Comparison of ENCODE assay signal across 17 cellular contexts in genomic region chr9:91741529-91741928, GRCh38.
DNase-seq lines count a peak whose midpoint lies in the region; ATAC-seq and TF ChIP-seq lines count a peak whose summit lies in the region.
"Had no signal": no experiment of that assay in that cellular context is flagged by ENCODE, and none has a peak within 500 bp of the region (broad histone marks: within the 10 kb centered on the region; RNA-seq: fewer than 3 reads in every experiment).

No MANE protein-coding gene starts in this region.

- no peaks in the 10 kb centered on the region for H3K9me3 ChIP-seq in Panc1 (ENCODE audit: control insufficient read depth, insufficient read depth, low read depth, low read length)
- H3K9me3 ChIP-seq in HAP-1 = no peaks in the 10 kb centered on the region

- DNase-seq in AG20443 (ENCODE audit: low spot score) (peak; percentile 79), Panc1 (ENCODE audit: low read depth, low spot score) (no peak), epithelial cell of prostate (ENCODE audit: low read depth, low spot score) (peak; percentile 29), omental fat pad (ENCODE audit: low spot score) (no peak), D341Med (ENCODE audit: low spot score) (no peak), HAP-1 (ENCODE audit: low spot score in 2 of 2) (no peak)
- no peak for DNase-seq in activated T-cell treated with anti-CD3 and anti-CD28 coated beads, Interleukin-2, amount 50 U/mL, for 24 hours
- DNase-seq: activated CD8-positive, alpha-beta memory T cell treated with anti-CD3 and anti-CD28 coated beads, Interleukin-2, amount 10 ng/mL, durations not matched to agents 7 days and 5 days; activated naive CD4-positive, alpha-beta T cell treated with anti-CD3 and anti-CD28 coated beads, Interleukin-2, amount 50 U/mL, for 16 hours; cerebellar nuclear complex; DMS53; mesendoderm; NCI-H2171 treated with DMSO at 0.1 percent for 48 hours; nucleus accumbens had no signal

- H3K36me3 ChIP-seq in Panc1 (ENCODE audit: control insufficient read depth, insufficient read depth, low read length) (no peaks in the 10 kb centered on the region), HAP-1 (replicated peaks) (no peaks in the 10 kb centered on the region)

- ATAC-seq in Panc1 = peak; percentile 68; the same call in 1 of the 2 replicates
- ATAC-seq in omental fat pad (ENCODE audit: low FRiP score) = peak; percentile 70
- ATAC-seq in GM21381 (IDR thresholded peaks at IDR 0.05; ENCODE audit: unreplicated experiment) = no peak
- ATAC-seq: activated CD8-positive, alpha-beta memory T cell treated with anti-CD3 and anti-CD28 coated beads, Interleukin-2, amount 10 ng/mL, durations not matched to agents 7 days and 5 days had no signal

- no TSS peak for BruUV-seq in Panc1 (replicated peaks; lab: Mats Ljungman, UMichigan)

- no peak overlapping the region for H3K27ac Mint-ChIP-seq in activated T-cell treated with anti-CD3 and anti-CD28 coated beads, Interleukin-2, amount 50 U/mL, for 24 hours
- H3K27ac Mint-ChIP-seq: activated CD8-positive, alpha-beta memory T cell treated with anti-CD3 and anti-CD28 coated beads, Interleukin-2, amount 10 ng/mL, durations not matched to agents 7 days and 5 days had no signal

- H3K36me3 Mint-ChIP-seq in activated T-cell treated with anti-CD3 and anti-CD28 coated beads, Interleukin-2, amount 50 U/mL, for 24 hours (ENCODE audit: low read depth) = no peaks in the 10 kb centered on the region
- H3K36me3 Mint-ChIP-seq: activated CD8-positive, alpha-beta memory T cell treated with anti-CD3 and anti-CD28 coated beads, Interleukin-2, amount 10 ng/mL, durations not matched to agents 7 days and 5 days had no signal

- in situ Hi-C loops in Panc1 (cut with HindIII; ENCODE audit: low pct_unique_long_range_greater_than_20kb, low sequenced_read_pairs) = no loop called here
- in situ Hi-C loops in HAP-1 (cut with MboI; ENCODE audit: low sequenced_read_pairs) = no loop called here

- H3K27me3 Mint-ChIP-seq in activated T-cell treated with anti-CD3 and anti-CD28 coated beads, Interleukin-2, amount 50 U/mL, for 24 hours = peaks cover 15% of the 10 kb centered on the region

- no peaks in the 10 kb centered on the region for H3K4me1 ChIP-seq in Panc1 (ENCODE audit: control insufficient read depth, insufficient read depth, low read length)
- H3K4me1 ChIP-seq in HAP-1 = no peaks in the 10 kb centered on the region

- H3K4me3 Mint-ChIP-seq in activated T-cell treated with anti-CD3 and anti-CD28 coated beads, Interleukin-2, amount 50 U/mL, for 24 hours = no peak overlapping the region
- H3K4me3 Mint-ChIP-seq: activated CD8-positive, alpha-beta memory T cell treated with anti-CD3 and anti-CD28 coated beads, Interleukin-2, amount 10 ng/mL, durations not matched to agents 7 days and 5 days had no signal

- H3K27me3 ChIP-seq in Panc1 (ENCODE audit: control insufficient read depth, insufficient read depth, low read length) = no peaks in the 10 kb centered on the region
- H3K27me3 ChIP-seq in HAP-1 (ENCODE audit: low read depth) = no peaks in the 10 kb centered on the region

- intact Hi-C loops in Panc1 (cut with micrococcal nuclease; ENCODE audit: unreplicated experiment) = no loop called here

- no peaks in the 10 kb centered on the region for H3K9me3 Mint-ChIP-seq in activated T-cell treated with anti-CD3 and anti-CD28 coated beads, Interleukin-2, amount 50 U/mL, for 24 hours

- CTCF ChIA-PET in Panc1 (lab: Charles Lee) = no interaction called here

- H3K27ac ChIP-seq in Panc1 (ENCODE audit: low read length) (no peak overlapping the region), epithelial cell of prostate (no peak overlapping the region)
- H3K27ac ChIP-seq: SK-N-MC, VCaP had no signal

- H3K4me3 ChIP-seq in Panc1 (ENCODE audit: low read depth in 2 of 2, low read length in 2 of 2) (no peak overlapping the region), HAP-1 (no peak overlapping the region)
- H3K4me3 ChIP-seq: SK-N-MC had no signal

- POLR2A ChIA-PET in Panc1 (lab: Charles Lee) = no interaction called here

- TF ChIP-seq CTCF in Panc1 (IDR thresholded peaks at IDR 0.05) (no peak), omental fat pad (IDR thresholded peaks at IDR 0.05) (no peak)

- H3K4me1 Mint-ChIP-seq in activated T-cell treated with anti-CD3 and anti-CD28 coated beads, Interleukin-2, amount 50 U/mL, for 24 hours (ENCODE audit: low read depth) = no peaks in the 10 kb centered on the region
- H3K4me1 Mint-ChIP-seq: activated CD8-positive, alpha-beta memory T cell treated with anti-CD3 and anti-CD28 coated beads, Interleukin-2, amount 10 ng/mL, durations not matched to agents 7 days and 5 days had no signal

Comparison
In these comparisons a context has a peak if more than half of its experiments do, and no peak if none do; other contexts are left out.
1. DNase-seq: peak in AG20443 (single experiment) and epithelial cell of prostate (single experiment); none in Panc1 (single experiment), omental fat pad (single experiment), activated T-cell treated with anti-CD3 and anti-CD28 coated beads, Interleukin-2, amount 50 U/mL, for 24 hours (single experiment), D341Med (single experiment) and HAP-1 (0 of 2).